In genomic region chr17:79738643-79739042, GRCh38 we compare ENCODE assay signal across 19 cellular contexts. TPM values are rescaled to one million over a fixed set of nuclear protein-coding genes. Genes with fewer than 3 reads are reported as not detected.
A peak's percentile ranks its signal among the peaks of the same experiment; 100 is the strongest.
DNase-seq lines count a peak whose midpoint lies in the region; ATAC-seq, FAIRE-seq and TF ChIP-seq lines count a peak whose summit lies in the region.
"Had no signal": no experiment of that assay in that cellular context is flagged by ENCODE, and none has a peak within 500 bp of the region (broad histone marks: within the 10 kb centered on the region; RNA-seq: fewer than 3 reads in every experiment).

No MANE protein-coding gene starts in this region.

- peak overlapping the region; percentile 19 for H3K4me3 Mint-ChIP-seq in endothelial cell (ENCODE audit: unreplicated experiment)
- peak overlapping the region; percentile 54 for H3K4me3 Mint-ChIP-seq in progenitor cell of endocrine pancreas (ENCODE audit: low read depth)
- no peak overlapping the region for H3K4me3 Mint-ChIP-seq in glutamatergic neuron (ENCODE audit: unreplicated experiment)
- H3K4me3 Mint-ChIP-seq: CD4-positive, alpha-beta T cell; GM23338; H9 had no signal

- no peak for FAIRE-seq in HepG2 (lab: Jason Lieb, UNC)
- FAIRE-seq: GM12878, GM18507, HTR-8/SVneo had no signal

- H3K36me3 ChIP-seq in HepG2 (replicated peaks in 1 of 2; ENCODE audit: control insufficient read depth in 1 of 2, insufficient read depth in 2 of 2, low read length in 2 of 2) (no peaks in the 10 kb centered on the region), right lobe of liver (no peaks in the 10 kb centered on the region), esophagus squamous epithelium (no peaks in the 10 kb centered on the region)
- H3K36me3 ChIP-seq: BLaER1 treated with 17β-estradiol and CSF1 and Interleukin-3, amounts not matched to agents 10 nM and 100 nM had no signal

- no TSS peak for BruUV-seq in HepG2 (replicated peaks; lab: Mats Ljungman, UMichigan)

- H3K27ac Mint-ChIP-seq in endothelial cell (ENCODE audit: unreplicated experiment), result no peak overlapping the region
- H3K27ac Mint-ChIP-seq in progenitor cell of endocrine pancreas, result no peak overlapping the region
- no peak overlapping the region for H3K27ac Mint-ChIP-seq in glutamatergic neuron (ENCODE audit: unreplicated experiment)
- H3K27ac Mint-ChIP-seq: CD4-positive, alpha-beta T cell; GM23338; H9 had no signal

- no peak for TF ChIP-seq RAD21 in HepG2 (CRISPR knock-in tag; IDR thresholded peaks at IDR 0.05)

- H3K27me3 Mint-ChIP-seq in endothelial cell (ENCODE audit: unreplicated experiment) (peaks cover 22% of the 10 kb centered on the region), progenitor cell of endocrine pancreas (no peaks in the 10 kb centered on the region), glutamatergic neuron (ENCODE audit: unreplicated experiment) (peaks cover 7% of the 10 kb centered on the region)

- H3K9ac ChIP-seq in HepG2 (ENCODE audit: insufficient read depth, low read depth, low read length), result no peak overlapping the region; the same call in 1 of the 2 replicates
- H3K9ac ChIP-seq: BLaER1 treated with 17β-estradiol and CSF1 and Interleukin-3, amounts not matched to agents 10 nM and 100 nM had no signal

- H3K36me3 Mint-ChIP-seq in endothelial cell (ENCODE audit: low read depth, unreplicated experiment), result no peaks in the 10 kb centered on the region
- H3K36me3 Mint-ChIP-seq in progenitor cell of endocrine pancreas (ENCODE audit: insufficient read depth), result no peaks in the 10 kb centered on the region
- no peaks in the 10 kb centered on the region for H3K36me3 Mint-ChIP-seq in glutamatergic neuron (ENCODE audit: unreplicated experiment)

- no peak overlapping the region for H2AFZ ChIP-seq in HepG2 (ENCODE audit: low read length)
- H2AFZ ChIP-seq: GM23338 had no signal

- 19% methylated on average over 12 of the region's 14 CpGs for WGBS in HepG2 (ENCODE audit: low lambda C conversion rate)
- 80% methylated on average over 1 of the region's 14 CpGs for WGBS in right lobe of liver (ENCODE audit: insufficient coverage, low coverage, low lambda C conversion rate, missing lambda C conversion rate)
- WGBS in esophagus squamous epithelium, 2 donors, result 71 to 95% methylated on average over 2 to 3 of the region's 14 CpGs

- intact Hi-C loops in HepG2 (cut with micrococcal nuclease; ENCODE audit: unreplicated experiment), result no loop called here
- intact Hi-C loops in right lobe of liver (cut with DNase I), result no loop called here
- intact Hi-C loops in esophagus squamous epithelium (cut with DNase I), result no loop called here

- peaks cover 4 to 7% of the 10 kb centered on the region in 2 experiments; a peak in 3 of 5 replicates for H3K27me3 ChIP-seq in HepG2 (ENCODE audit: control insufficient read depth in 1 of 2, insufficient read depth in 2 of 2, low read length in 2 of 2)
- H3K27me3 ChIP-seq in right lobe of liver, result no peaks in the 10 kb centered on the region
- peaks cover 0 to 72% (median 5%) of the 10 kb centered on the region in 4 donors for H3K27me3 ChIP-seq in esophagus squamous epithelium

- H4K20me1 ChIP-seq in HepG2 (ENCODE audit: insufficient read depth, low read length), result no peaks in the 10 kb centered on the region
- H4K20me1 ChIP-seq: BLaER1 treated with 17β-estradiol and CSF1 and Interleukin-3, amounts not matched to agents 10 nM and 100 nM had no signal

- DNase-seq in HepG2 (ENCODE audit: low spot score), result no peak
- no peak for DNase-seq in right lobe of liver
- peak; percentile 45 for DNase-seq in SK-MEL-5 (ENCODE audit: low read depth, low spot score)
- DNase-seq in endothelial cell (ENCODE audit: low spot score), result no peak
- no peak for DNase-seq in progenitor cell of endocrine pancreas (ENCODE audit: low spot score, unreplicated experiment)
- DNase-seq in esophagus squamous epithelium (lab: John Stamatoyannopoulos, UW), result no peak
- DNase-seq in Ammon's horn (ENCODE audit: low spot score), result no peak
- no peak for DNase-seq in glutamatergic neuron
- DNase-seq: 8988T; AML-193; CD4-positive, alpha-beta T cell; DMS79; H9 had no signal

- H3K9me3 Mint-ChIP-seq in endothelial cell (ENCODE audit: unreplicated experiment) (no peaks in the 10 kb centered on the region), progenitor cell of endocrine pancreas (ENCODE audit: low read depth) (no peaks in the 10 kb centered on the region), glutamatergic neuron (ENCODE audit: unreplicated experiment) (peaks cover 3% of the 10 kb centered on the region)
- H3K9me3 Mint-ChIP-seq: CD4-positive, alpha-beta T cell; GM23338; H9 had no signal

- H3K4me3 ChIP-seq in HepG2 (replicated peaks in 1 of 3; ENCODE audit: insufficient read depth in 1 of 3, low read depth in 2 of 3, low read length in 3 of 3), result peak overlapping the region in 2 of 3 experiments; percentile 7 to 63; a peak in 2 of 6 replicates
- H3K4me3 ChIP-seq in right lobe of liver, result no peak overlapping the region
- no peak overlapping the region for H3K4me3 ChIP-seq in esophagus squamous epithelium
- H3K4me3 ChIP-seq: BLaER1 treated with 17β-estradiol and CSF1 and Interleukin-3, amounts not matched to agents 10 nM and 100 nM; GM12878; GM23338 had no signal

- no peak overlapping the region for H3K27ac ChIP-seq in HepG2 (ENCODE audit: extremely low read length, insufficient read depth, low read length)
- no peak overlapping the region for H3K27ac ChIP-seq in right lobe of liver
- H3K27ac ChIP-seq in esophagus squamous epithelium, result no peak overlapping the region
- H3K27ac ChIP-seq: BLaER1 treated with 17β-estradiol and CSF1 and Interleukin-3, amounts not matched to agents 10 nM and 100 nM had no signal

- POLR2A ChIA-PET in HepG2 (lab: Yijun Ruan, JAX), result interaction anchor here (0.9 to 1.9 kb wide), 3 partner anchors 16 to 253 kb away, joined by 3 to 7 read pairs (median 5); no protein-coding TSS in a partner anchor

- CTCF ChIA-PET in HepG2 (lab: Yijun Ruan, JAX; ENCODE audit: low intra/inter-chr PET ratio, low total read pairs), result no interaction called here

- TF ChIP-seq CTCF in HepG2 (CRISPR knock-in tag; IDR thresholded peaks at IDR 0.05), result no peak
- TF ChIP-seq CTCF in right lobe of liver (IDR thresholded peaks at IDR 0.05), result no peak
- no peak for TF ChIP-seq CTCF in endothelial cell (IDR thresholded peaks at IDR 0.05; ENCODE audit: unreplicated experiment)
- no peak for TF ChIP-seq CTCF in progenitor cell of endocrine pancreas (IDR thresholded peaks at IDR 0.05; ENCODE audit: unreplicated experiment)
- no peak for TF ChIP-seq CTCF in esophagus squamous epithelium (IDR thresholded peaks at IDR 0.05)
- TF ChIP-seq CTCF in glutamatergic neuron (IDR thresholded peaks at IDR 0.05; ENCODE audit: partially characterized antibody, unreplicated experiment), result no peak

- H3K79me2 ChIP-seq in HepG2 (ENCODE audit: insufficient read depth, low read length), result no peaks in the 10 kb centered on the region

- TF ChIP-seq POLR2A in HepG2 (IDR thresholded peaks at IDR 0.05; ENCODE audit: insufficient read depth in 1 of 2, low read depth in 2 of 2, low read length in 2 of 2) (no peak), right lobe of liver (IDR thresholded peaks at IDR 0.05) (no peak), esophagus squamous epithelium (IDR thresholded peaks at IDR 0.05) (no peak)

- H3K4me1 ChIP-seq in HepG2 (ENCODE audit: insufficient read depth, low read length) (peaks cover 62% of the 10 kb centered on the region), right lobe of liver (peaks cover 0 to 11% (median 5%) of the 10 kb centered on the region in 4 donors), esophagus squamous epithelium (peaks cover 3 to 12% (median 7%) of the 10 kb centered on the region in 3 donors)

- peaks cover 2% of the 10 kb centered on the region for H3K4me1 Mint-ChIP-seq in endothelial cell (ENCODE audit: unreplicated experiment)
- H3K4me1 Mint-ChIP-seq in progenitor cell of endocrine pancreas (ENCODE audit: low read depth), result peaks cover 42% of the 10 kb centered on the region
- H3K4me1 Mint-ChIP-seq in glutamatergic neuron (ENCODE audit: low read depth, unreplicated experiment), result peaks cover 1% of the 10 kb centered on the region

- in situ Hi-C loops in HepG2 (cut with HindIII; ENCODE audit: extremely low pct_ligation_motif_present, low pct_unique_long_range_greater_than_20kb), result no loop called here
- in situ Hi-C loops in SK-MEL-5 (cut with HindIII; ENCODE audit: low pct_unique_long_range_greater_than_20kb, low sequenced_read_pairs), result no loop called here

- H3K4me2 ChIP-seq in HepG2 (ENCODE audit: low read depth, low read length), result peak overlapping the region; percentile 71
- H3K4me2 ChIP-seq: BLaER1 treated with 17β-estradiol and CSF1 and Interleukin-3, amounts not matched to agents 10 nM and 100 nM; GM23338 had no signal

- ATAC-seq in HepG2 (no peak), right lobe of liver (no peak)
- ATAC-seq: GM12878, GM23338 had no signal

- no peaks in the 10 kb centered on the region for H3K9me3 ChIP-seq in HepG2 (ENCODE audit: low read length)
- no peaks in the 10 kb centered on the region for H3K9me3 ChIP-seq in right lobe of liver
- no peaks in the 10 kb centered on the region for H3K9me3 ChIP-seq in esophagus squamous epithelium
- H3K9me3 ChIP-seq: BLaER1 treated with 17β-estradiol and CSF1 and Interleukin-3, amounts not matched to agents 10 nM and 100 nM had no signal

- TF ChIP-seq EP300 in HepG2 (IDR thresholded peaks at IDR 0.05; ENCODE audit: low read depth in 2 of 2, low read length in 2 of 2), result no peak
- no peak for TF ChIP-seq EP300 in HepG2 (CRISPR knock-in tag; IDR thresholded peaks at IDR 0.05; ENCODE audit: borderline replicate concordance)

RNA-seq across cellular contexts. Expression of gene ENPP7, which starts 7.9 kb away (rescaled TPM):
- total RNA-seq in HepG2 (2016; rRNA removed; fragmentation: Illumina TruSeq; extraction: Trizol), result 0.76 and 2.2 TPM in 2 replicates
- total RNA-seq in HepG2 (2016; cell fraction: cytosol; rRNA removed; fragmentation: Illumina TruSeq; extraction: Trizol; ENCODE audit: low read depth), result 0.30 TPM in 1 of 2 replicates, not detected in the other
- 0.54 and 2.3 TPM in 2 replicates for total RNA-seq in HepG2 (2016; cell fraction: insoluble cytoplasmic fraction; rRNA removed; fragmentation: Illumina TruSeq; extraction: Trizol)
- 0.28 and 0.41 TPM in 2 replicates for total RNA-seq in HepG2 (2016; cell fraction: membrane; rRNA removed; fragmentation: Illumina TruSeq; extraction: Trizol)
- total RNA-seq in HepG2 (2016; cell fraction: nucleus; rRNA removed; fragmentation: Illumina TruSeq; extraction: Trizol), result 3.2 and 3.4 TPM in 2 replicates
- 1.1 and 2.2 TPM in 2 replicates for polyA plus RNA-seq in HepG2 (2011; rRNA removed)
- 1.2 and 1.3 TPM in 2 replicates for polyA plus RNA-seq in HepG2 (2011; cell fraction: cytosol; rRNA removed)
- 5.5 and 5.6 TPM in 2 replicates for polyA plus RNA-seq in HepG2 (2011; cell fraction: nucleus; rRNA removed)
- 1.7 and 2.5 TPM in 2 replicates for polyA plus RNA-seq in HepG2 (2012)
- 0.20 and 0.24 TPM in 2 replicates for polyA plus RNA-seq in HepG2 (2016; cell fraction: cytosol; fragmentation: Illumina TruSeq; extraction: Trizol; ENCODE audit: low read depth)
- 0.19 and 0.36 TPM in 2 replicates for polyA plus RNA-seq in HepG2 (2016; cell fraction: insoluble cytoplasmic fraction; fragmentation: Illumina TruSeq; extraction: Trizol; ENCODE audit: low read depth)
- 0.15 and 0.29 TPM in 2 replicates for polyA plus RNA-seq in HepG2 (2016; cell fraction: membrane; fragmentation: Illumina TruSeq; extraction: Trizol; ENCODE audit: low read depth)
- 1.4 and 2.3 TPM in 2 replicates for polyA plus RNA-seq in HepG2 (2016; cell fraction: nucleus; fragmentation: Illumina TruSeq; extraction: Trizol; ENCODE audit: insufficient read depth, low read depth)
- polyA minus RNA-seq in HepG2 (2011; rRNA and poly(A)+ RNA removed; ENCODE audit: low replicate concordance), result 6.6 TPM in 1 of 2 replicates, not detected in the other
- polyA minus RNA-seq in HepG2 (2011; cell fraction: cytosol; rRNA and poly(A)+ RNA removed), result 0.79 and 1.1 TPM in 2 replicates
- 10.6 and 12.7 TPM in 2 replicates for polyA minus RNA-seq in HepG2 (2011; cell fraction: nucleus; rRNA and poly(A)+ RNA removed)
- total RNA-seq in right lobe of liver, result 10 to 100 TPM in 4 of 6 experiments, 1 to 10 TPM in 2; 3.4 to 43.2 (median 17.8) TPM
- total RNA-seq in SK-MEL-5 (2014; rRNA removed; shearing (Covaris generic)), result not detected in 2 replicates
- not detected in 2 replicates for polyA plus RNA-seq in SK-MEL-5 (2015; cell fraction: cytosol; rRNA removed)
- not detected in 2 replicates for polyA plus RNA-seq in SK-MEL-5 (2015; cell fraction: nucleus; rRNA removed)
- total RNA-seq in endothelial cell (ENCODE audit: unreplicated experiment), result not detected
- total RNA-seq in progenitor cell of endocrine pancreas, result not detected in 2 replicates
- not detected for total RNA-seq in esophagus squamous epithelium
- total RNA-seq in glutamatergic neuron (ENCODE audit: unreplicated experiment), result not detected
- total RNA-seq: CD4-positive, alpha-beta T cell; G401; GM23338; H9 had no signal
- polyA plus RNA-seq: GM23338 had no signal

RNA-seq across cellular contexts. Expression of gene CBX2, which starts 39.3 kb away (rescaled TPM):
- total RNA-seq in HepG2 (2016; rRNA removed; fragmentation: Illumina TruSeq; extraction: Trizol) (13.0 and 14.5 TPM in 2 replicates), right lobe of liver (1 to 10 TPM in 3 of 6 experiments, under 1 TPM in 3; 0.33 to 3.5 (median 1.1) TPM), endothelial cell (ENCODE audit: unreplicated experiment) (50.0 TPM), progenitor cell of endocrine pancreas (106 and 111 TPM in 2 replicates), esophagus squamous epithelium (10 to 100 TPM in 2 of 4 donors, 1 to 10 TPM in 2; 4.6 to 12.9 (median 8.7) TPM), glutamatergic neuron (ENCODE audit: unreplicated experiment) (78.8 TPM)
- 6.8 and 7.5 TPM in 2 replicates for total RNA-seq in HepG2 (2016; cell fraction: cytosol; rRNA removed; fragmentation: Illumina TruSeq; extraction: Trizol; ENCODE audit: low read depth)
- 11.8 and 15.7 TPM in 2 replicates for total RNA-seq in HepG2 (2016; cell fraction: insoluble cytoplasmic fraction; rRNA removed; fragmentation: Illumina TruSeq; extraction: Trizol)
- 9.1 and 10.9 TPM in 2 replicates for total RNA-seq in HepG2 (2016; cell fraction: membrane; rRNA removed; fragmentation: Illumina TruSeq; extraction: Trizol)
- total RNA-seq in HepG2 (2016; cell fraction: nucleus; rRNA removed; fragmentation: Illumina TruSeq; extraction: Trizol), result 11.8 and 14.3 TPM in 2 replicates
- 31.1 and 40.2 TPM in 2 replicates for polyA plus RNA-seq in HepG2 (2011; rRNA removed)
- polyA plus RNA-seq in HepG2 (2011; cell fraction: cytosol; rRNA removed), result 25.9 and 34.2 TPM in 2 replicates
- polyA plus RNA-seq in HepG2 (2011; cell fraction: nucleus; rRNA removed), result 90.7 and 95.7 TPM in 2 replicates
- 41.2 and 46.2 TPM in 2 replicates for polyA plus RNA-seq in HepG2 (2012)
- 4.2 and 5.6 TPM in 2 replicates for polyA plus RNA-seq in HepG2 (2016; cell fraction: cytosol; fragmentation: Illumina TruSeq; extraction: Trizol; ENCODE audit: low read depth)
- polyA plus RNA-seq in HepG2 (2016; cell fraction: insoluble cytoplasmic fraction; fragmentation: Illumina TruSeq; extraction: Trizol; ENCODE audit: low read depth), result 9.1 and 12.0 TPM in 2 replicates
- 3.9 and 6.0 TPM in 2 replicates for polyA plus RNA-seq in HepG2 (2016; cell fraction: membrane; fragmentation: Illumina TruSeq; extraction: Trizol; ENCODE audit: low read depth)
- polyA plus RNA-seq in HepG2 (2016; cell fraction: nucleus; fragmentation: Illumina TruSeq; extraction: Trizol; ENCODE audit: insufficient read depth, low read depth), result 18.6 and 21.1 TPM in 2 replicates
- polyA minus RNA-seq in HepG2 (2011; rRNA and poly(A)+ RNA removed; ENCODE audit: low replicate concordance), result 42.9 and 69.2 TPM in 2 replicates
- 31.2 and 31.6 TPM in 2 replicates for polyA minus RNA-seq in HepG2 (2011; cell fraction: cytosol; rRNA and poly(A)+ RNA removed)
- polyA minus RNA-seq in HepG2 (2011; cell fraction: nucleus; rRNA and poly(A)+ RNA removed), result 17.8 and 22.4 TPM in 2 replicates
- total RNA-seq in SK-MEL-5 (2014; rRNA removed; shearing (Covaris generic)), result 18.0 and 18.4 TPM in 2 replicates
- polyA plus RNA-seq in SK-MEL-5 (2015; cell fraction: cytosol; rRNA removed), result 24.5 and 29.7 TPM in 2 replicates
- 59.6 and 70.5 TPM in 2 replicates for polyA plus RNA-seq in SK-MEL-5 (2015; cell fraction: nucleus; rRNA removed)

RNA-seq across cellular contexts. Expression of gene CBX8, which starts 58.2 kb away (rescaled TPM):
- total RNA-seq in HepG2 (2016; rRNA removed; fragmentation: Illumina TruSeq; extraction: Trizol), result 12.0 and 12.6 TPM in 2 replicates
- total RNA-seq in HepG2 (2016; cell fraction: cytosol; rRNA removed; fragmentation: Illumina TruSeq; extraction: Trizol; ENCODE audit: low read depth), result 1.3 and 2.4 TPM in 2 replicates
- 12.8 and 13.5 TPM in 2 replicates for total RNA-seq in HepG2 (2016; cell fraction: insoluble cytoplasmic fraction; rRNA removed; fragmentation: Illumina TruSeq; extraction: Trizol)
- 4.8 and 5.6 TPM in 2 replicates for total RNA-seq in HepG2 (2016; cell fraction: membrane; rRNA removed; fragmentation: Illumina TruSeq; extraction: Trizol)
- total RNA-seq in HepG2 (2016; cell fraction: nucleus; rRNA removed; fragmentation: Illumina TruSeq; extraction: Trizol), result 5.7 and 8.6 TPM in 2 replicates
- polyA plus RNA-seq in HepG2 (2011; rRNA removed), result 0.34 and 0.76 TPM in 2 replicates
- 0.72 and 0.99 TPM in 2 replicates for polyA plus RNA-seq in HepG2 (2011; cell fraction: cytosol; rRNA removed)
- 3.4 and 5.0 TPM in 2 replicates for polyA plus RNA-seq in HepG2 (2011; cell fraction: nucleus; rRNA removed)
- polyA plus RNA-seq in HepG2 (2012), result 7.4 and 7.7 TPM in 2 replicates
- polyA plus RNA-seq in HepG2 (2016; cell fraction: cytosol; fragmentation: Illumina TruSeq; extraction: Trizol; ENCODE audit: low read depth), result 0.54 and 0.80 TPM in 2 replicates
- 10.9 and 11.0 TPM in 2 replicates for polyA plus RNA-seq in HepG2 (2016; cell fraction: insoluble cytoplasmic fraction; fragmentation: Illumina TruSeq; extraction: Trizol; ENCODE audit: low read depth)
- 1.4 TPM in 2 replicates for polyA plus RNA-seq in HepG2 (2016; cell fraction: membrane; fragmentation: Illumina TruSeq; extraction: Trizol; ENCODE audit: low read depth)
- 15.7 and 18.7 TPM in 2 replicates for polyA plus RNA-seq in HepG2 (2016; cell fraction: nucleus; fragmentation: Illumina TruSeq; extraction: Trizol; ENCODE audit: insufficient read depth, low read depth)
- polyA minus RNA-seq in HepG2 (2011; rRNA and poly(A)+ RNA removed; ENCODE audit: low replicate concordance), result 1.2 and 1.6 TPM in 2 replicates
- 1.8 and 1.9 TPM in 2 replicates for polyA minus RNA-seq in HepG2 (2011; cell fraction: cytosol; rRNA and poly(A)+ RNA removed)
- polyA minus RNA-seq in HepG2 (2011; cell fraction: nucleus; rRNA and poly(A)+ RNA removed), result 0.77 and 0.87 TPM in 2 replicates
- 1 to 10 TPM; 1.2 to 4.7 (median 2.0) TPM for total RNA-seq in right lobe of liver
- total RNA-seq in SK-MEL-5 (2014; rRNA removed; shearing (Covaris generic)), result 31.3 and 34.4 TPM in 2 replicates
- 16.1 and 27.3 TPM in 2 replicates for polyA plus RNA-seq in SK-MEL-5 (2015; cell fraction: cytosol; rRNA removed)
- polyA plus RNA-seq in SK-MEL-5 (2015; cell fraction: nucleus; rRNA removed), result 30.6 and 35.7 TPM in 2 replicates
- 3.3 TPM for total RNA-seq in endothelial cell (ENCODE audit: unreplicated experiment)
- total RNA-seq in progenitor cell of endocrine pancreas, result 21.7 and 23.1 TPM in 2 replicates
- 1 to 10 TPM; 2.3 to 4.7 (median 2.6) TPM for total RNA-seq in esophagus squamous epithelium
- 13.8 TPM for total RNA-seq in glutamatergic neuron (ENCODE audit: unreplicated experiment)

Comparison
In these comparisons a context has a peak if more than half of its experiments do, and no peak if none do; other contexts are left out.
1. H3K4me3 ChIP-seq: peak in HepG2 (2 of 3); none in right lobe of liver (0 of 3) and esophagus squamous epithelium (0 of 4).